ENCODE assay signal across 34 cellular contexts in the genomic region with DNA sequence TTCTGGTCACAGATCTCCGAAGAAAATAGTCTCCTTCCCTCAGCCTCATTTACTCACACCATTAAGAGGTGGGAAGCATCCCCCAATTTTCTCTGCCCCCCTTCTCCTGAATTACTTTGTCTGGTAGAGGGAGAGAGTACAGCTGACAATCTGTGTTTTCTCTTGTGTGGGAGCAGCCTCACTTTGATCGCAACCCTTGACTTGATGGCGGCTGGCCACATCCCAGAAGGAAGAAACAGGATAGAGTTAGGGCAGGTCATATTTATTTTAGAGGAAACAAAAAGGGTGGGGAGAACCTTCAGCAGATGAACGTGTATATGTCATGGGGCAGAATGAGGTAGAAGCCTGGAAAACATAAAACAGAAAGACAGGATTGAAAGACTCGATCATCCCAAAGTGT.
"Had no signal": no experiment of that assay in that cellular context is flagged by ENCODE, and none has a peak within 500 bp of the region (broad histone marks: within the 10 kb centered on the region; RNA-seq: fewer than 3 reads in every experiment).

No MANE protein-coding gene starts in this region.

- H3K4me2 ChIP-seq: PC-9 had no signal

- H3K36me3 Mint-ChIP-seq: activated naive CD4-positive, alpha-beta T cell treated with anti-CD3 and anti-CD28 coated beads, Interleukin-2, amount 50 U/mL, for 72 hours had no signal

- H3K4me1 ChIP-seq: adrenal gland, body of pancreas, breast epithelium had no signal

- H3K9me3 Mint-ChIP-seq: activated CD4-positive, alpha-beta T cell treated with anti-CD3 and anti-CD28 coated beads, Interleukin-2, amount 10 ng/mL, durations not matched to agents 7 days and 5 days; activated naive CD4-positive, alpha-beta T cell treated with anti-CD3 and anti-CD28 coated beads for 36 hours; activated T-cell treated with anti-CD3 and anti-CD28 coated beads, Interleukin-2, amount 50 U/mL, for 24 hours; activated T-helper 2 cell treated with anti-CD3 and anti-CD28 coated beads, Interferon-gamma antibody, Interleukin-2, Interleukin-4, amounts not matched to agents 10 μg/mL and 5 μg/mL and 100 μg/mL, durations not matched to agents 14 hours and 24 hours and 36 hours had no signal

- H3K36me3 ChIP-seq: adrenal gland, breast epithelium had no signal

- H3K27ac ChIP-seq: adrenal gland, body of pancreas, breast epithelium, PC-9, RWPE1, VCaP had no signal

- DNase-seq: activated CD4-positive, alpha-beta T cell treated with anti-CD3 and anti-CD28 coated beads for 1 hour; activated CD4-positive, alpha-beta T cell treated with anti-CD3 and anti-CD28 coated beads, Interleukin-2, amount 10 ng/mL, durations not matched to agents 7 days and 5 days; activated CD4-positive, alpha-beta T cell treated with anti-CD3 and anti-CD28 coated beads, Interleukin-2, amount 50 U/mL, for 48 hours; activated CD4-positive, CD25-positive, alpha-beta regulatory T cell; activated CD8-positive, alpha-beta T cell treated with anti-CD3 and anti-CD28 coated beads, Interleukin-2, amount 10 ng/mL, durations not matched to agents 7 days and 5 days; activated gamma-delta T cell treated with Interleukin-2 at 50 U/mL for 16 hours; activated naive CD4-positive, alpha-beta T cell treated with anti-CD3 and anti-CD28 coated beads for 36 hours; activated T-cell treated with anti-CD3 and anti-CD28 coated beads, Interleukin-2, amount 50 U/mL, for 24 hours; adrenal gland; body of pancreas; NCI-H1092 treated with DMSO at 0.1 percent for 48 hours; NCI-H1417; NCI-H146; NCI-H187; NCI-H2029 treated with DMSO at 0.1 percent for 48 hours; NCI-H2107; NCI-H2171; NCI-H510A; NCI-H748 treated with DMSO at 0.1 percent for 48 hours; NK-92 treated with Interleukin-12 subunit alpha and Interleukin-12 subunit beta, amount 100 ng/mL, for 24 hours; PC-9; SW 1271; T-helper 1 cell; T-helper 2 cell; T-helper 9 cell had no signal

- H3K4me1 Mint-ChIP-seq: activated CD4-positive, alpha-beta T cell treated with anti-CD3 and anti-CD28 coated beads, Interleukin-2, amount 10 ng/mL, durations not matched to agents 7 days and 5 days had no signal

- FAIRE-seq: astrocyte, K562, RCC 7860 had no signal

- ATAC-seq: activated CD8-positive, alpha-beta T cell treated with anti-CD3 and anti-CD28 coated beads, Interleukin-2, amount 10 ng/mL, durations not matched to agents 7 days and 5 days; activated naive CD4-positive, alpha-beta T cell treated with anti-CD3 and anti-CD28 coated beads, Interleukin-2, amount 50 U/mL, for 72 hours; body of pancreas; K562; Right ventricle myocardium inferior had no signal

- H3K9me3 ChIP-seq: adrenal gland, body of pancreas, breast epithelium had no signal

- H3K4me3 Mint-ChIP-seq: activated CD4-positive, alpha-beta T cell treated with anti-CD3 and anti-CD28 coated beads, Interleukin-2, amount 10 ng/mL, durations not matched to agents 7 days and 5 days; activated CD8-positive, alpha-beta T cell treated with anti-CD3 and anti-CD28 coated beads, Interleukin-2, amount 10 ng/mL, durations not matched to agents 7 days and 5 days; activated naive CD4-positive, alpha-beta T cell treated with anti-CD3 and anti-CD28 coated beads for 36 hours; activated T-cell treated with anti-CD3 and anti-CD28 coated beads, Interleukin-2, amount 50 U/mL, for 24 hours had no signal

- H3K27ac Mint-ChIP-seq: activated CD4-positive, alpha-beta T cell treated with anti-CD3 and anti-CD28 coated beads, Interleukin-2, amount 10 ng/mL, durations not matched to agents 7 days and 5 days; activated CD8-positive, alpha-beta T cell treated with anti-CD3 and anti-CD28 coated beads, Interleukin-2, amount 10 ng/mL, durations not matched to agents 7 days and 5 days; activated naive CD4-positive, alpha-beta T cell treated with anti-CD3 and anti-CD28 coated beads for 36 hours; activated naive CD4-positive, alpha-beta T cell treated with anti-CD3 and anti-CD28 coated beads, Interleukin-2, amount 50 U/mL, for 72 hours; activated T-cell treated with anti-CD3 and anti-CD28 coated beads, Interleukin-2, amount 50 U/mL, for 24 hours; activated T-helper 2 cell treated with anti-CD3 and anti-CD28 coated beads, Interferon-gamma antibody, Interleukin-2, Interleukin-4, amounts not matched to agents 10 μg/mL and 5 μg/mL and 100 μg/mL, durations not matched to agents 14 hours and 24 hours and 36 hours had no signal

- H3K27me3 ChIP-seq: body of pancreas, breast epithelium had no signal

- H3K4me3 ChIP-seq: adrenal gland, body of pancreas, breast epithelium, K562, PC-9 had no signal
